18 cellular contexts compared by ENCODE assay signal in the genomic region with DNA sequence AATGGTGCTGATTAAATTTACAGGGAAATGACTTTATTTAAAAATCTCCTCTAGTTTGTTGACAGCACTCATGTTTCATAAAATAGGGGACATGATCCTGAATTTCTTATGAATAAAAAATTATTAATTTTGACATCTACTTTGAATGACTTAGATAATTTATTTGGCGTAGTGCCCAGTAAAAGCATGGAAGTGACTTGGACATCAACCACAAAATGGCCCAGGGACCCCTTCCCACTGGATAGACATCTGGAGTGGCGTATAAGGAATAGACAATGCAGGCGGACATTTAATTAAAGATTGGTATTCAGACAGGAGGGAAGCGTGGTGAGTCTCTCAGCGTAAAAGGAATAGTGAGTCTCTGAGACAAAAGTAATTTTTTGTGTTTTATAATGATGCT.
DNase-seq lines count a peak whose midpoint lies in the region; ATAC-seq, FAIRE-seq and TF ChIP-seq lines count a peak whose summit lies in the region.
"Had no signal": no experiment of that assay in that cellular context is flagged by ENCODE, and none has a peak within 500 bp of the region (broad histone marks: within the 10 kb centered on the region; RNA-seq: fewer than 3 reads in every experiment).

No MANE protein-coding gene starts in this region.

- POLR2A ChIA-PET in A673 (lab: Charles Lee; ENCODE audit: low non-redundant PET) = no interaction called here

- H4K91ac ChIP-seq in trophoblast cell (ENCODE audit: low read depth, low read length) = peak overlapping the region; percentile 55

- H3K36me3 ChIP-seq in trophoblast cell (ENCODE audit: control insufficient read depth in 1 of 2, insufficient read depth in 2 of 2, low read length in 2 of 2) = no peaks in the 10 kb centered on the region
- H3K36me3 ChIP-seq in A673 (ENCODE audit: insufficient read depth, low read length, poor library complexity, severe bottlenecking) = no peaks in the 10 kb centered on the region
- no peaks in the 10 kb centered on the region for H3K36me3 ChIP-seq in heart right ventricle
- no peaks in the 10 kb centered on the region for H3K36me3 ChIP-seq in tibial nerve
- H3K36me3 ChIP-seq: MG63 had no signal

- no peak overlapping the region for H4K8ac ChIP-seq in trophoblast cell (ENCODE audit: low read depth, low read length)

- peaks cover 26% of the 10 kb centered on the region for H3K4me1 Mint-ChIP-seq in Calu3 (ENCODE audit: low read depth, unreplicated experiment)

- TF ChIP-seq POLR2A in tibial nerve (IDR thresholded peaks at IDR 0.05) = no peak

- H2AFZ ChIP-seq in trophoblast cell (ENCODE audit: insufficient read depth, low read length, poor library complexity) = no peak overlapping the region

- BruUV-seq in Calu3 (replicated peaks; lab: Mats Ljungman, UMichigan) (no TSS peak), A673 (replicated peaks; lab: Mats Ljungman, UMichigan) (no TSS peak)

- no peak overlapping the region for H3K18ac ChIP-seq in trophoblast cell (ENCODE audit: low read length)

- no peaks in the 10 kb centered on the region for H3K79me2 ChIP-seq in trophoblast cell (ENCODE audit: control insufficient read depth, insufficient read depth, low read length, poor library complexity)

- no peak overlapping the region for H3K9ac ChIP-seq in trophoblast cell (ENCODE audit: low read length)

- H3K9me3 ChIP-seq in trophoblast cell (ENCODE audit: insufficient read depth, low read depth, low read length) = no peaks in the 10 kb centered on the region
- no peaks in the 10 kb centered on the region for H3K9me3 ChIP-seq in A673 (ENCODE audit: low read depth, low read length, poor library complexity, severe bottlenecking)
- peaks cover 0 to 12% (median 0%) of the 10 kb centered on the region in 11 donors for H3K9me3 ChIP-seq in heart right ventricle
- peaks cover 0 to 4% (median 0%) of the 10 kb centered on the region in 4 donors for H3K9me3 ChIP-seq in tibial nerve

- no peak overlapping the region for H2AK5ac ChIP-seq in trophoblast cell (ENCODE audit: low read length)

- peak overlapping the region; percentile 92 for H3K27ac ChIP-seq in epithelial cell of prostate
- no peak overlapping the region for H3K27ac ChIP-seq in trophoblast cell (ENCODE audit: low read depth, low read length)
- H3K27ac ChIP-seq in A673 (ENCODE audit: low read depth, low read length, poor library complexity, severe bottlenecking) = no peak overlapping the region
- H3K27ac ChIP-seq in heart right ventricle = no peak overlapping the region
- H3K27ac ChIP-seq in tibial nerve = no peak overlapping the region
- H3K27ac ChIP-seq: C4-2B had no signal

- DNase-seq in Calu3 (no peak), RCC 7860 (ENCODE audit: low spot score) (peak; percentile 11), epithelial cell of prostate (ENCODE audit: low read depth, low spot score) (no peak), trophoblast cell (no peak), A673 (ENCODE audit: low spot score) (no peak), heart right ventricle (no peak), tibial nerve (ENCODE audit: low spot score in 2 of 2) (no peak), NCI-H146 treated with DMSO at 0.1 percent for 48 hours (lab: John Stamatoyannopoulos, UW; ENCODE audit: unreplicated experiment) (no peak)
- DNase-seq: AML-193, DND-41, Karpas-422, NCI-H1048, NCI-H1436, NCI-H2081, NCI-H446 treated with DMSO at 0.1 percent for 48 hours, SHP77 treated with DMSO at 0.1 percent for 48 hours had no signal

- no peak overlapping the region for H3K14ac ChIP-seq in trophoblast cell (ENCODE audit: low read length)

- no peak for ATAC-seq in heart right ventricle

- H3K4me3 Mint-ChIP-seq in Calu3 (ENCODE audit: low read depth, unreplicated experiment) = peak overlapping the region; percentile 40

- WGBS in trophoblast cell (ENCODE audit: extremely low coverage, insufficient coverage, insufficient read length) = no CpG with 5 or more reads among the region's 5 CpGs
- 95 to 98% methylated on average over 5 of the region's 5 CpGs for WGBS in heart right ventricle, 2 donors
- WGBS in tibial nerve, 2 donors = 94 to 97% methylated on average over 5 of the region's 5 CpGs

- intact Hi-C loops in Calu3 (cut with micrococcal nuclease; ENCODE audit: unreplicated experiment) (loop anchor here (1.0 to 5.0 kb wide), 4 partner anchors 13 to 302 kb away; no protein-coding TSS in a partner anchor), A673 (cut with micrococcal nuclease; ENCODE audit: unreplicated experiment) (loop anchor here (10.0 kb wide), 1 partner anchor 291 kb away; no protein-coding TSS in a partner anchor), heart right ventricle (cut with DNase I) (loop anchor here in 8 of 10 donors (2.0 to 10.0 kb wide), 5 partner anchors 159 to 304 kb away; no protein-coding TSS in a partner anchor)

- H3K79me1 ChIP-seq in trophoblast cell (ENCODE audit: low read length) = no peaks in the 10 kb centered on the region

- no peak for TF ChIP-seq EP300 in tibial nerve (IDR thresholded peaks at IDR 0.05)

- H3K23ac ChIP-seq in trophoblast cell (ENCODE audit: low read length) = no peak overlapping the region

- H3K27me3 ChIP-seq in trophoblast cell (ENCODE audit: insufficient read depth, low read length) = no peaks in the 10 kb centered on the region
- no peaks in the 10 kb centered on the region for H3K27me3 ChIP-seq in A673 (replicated peaks; ENCODE audit: insufficient read depth, low read depth, low read length, poor library complexity)
- H3K27me3 ChIP-seq in heart right ventricle = no peaks in the 10 kb centered on the region
- H3K27me3 ChIP-seq in tibial nerve = no peaks in the 10 kb centered on the region
- H3K27me3 ChIP-seq: MG63 had no signal

- H3K4me2 ChIP-seq in trophoblast cell (ENCODE audit: low read length) = peak overlapping the region; percentile 23

- no peak for FAIRE-seq in RCC 7860 (lab: Jason Lieb, UNC)

- CTCF ChIA-PET in Calu3 (lab: Charles Lee) = interaction anchor here (0.6 to 1.4 kb wide), 5 partner anchors 13 to 1190 kb away, joined by 3 to 5 read pairs (median 3); no protein-coding TSS in a partner anchor
- CTCF ChIA-PET in A673 (lab: Charles Lee) = no interaction called here

- H2BK12ac ChIP-seq in trophoblast cell (ENCODE audit: low read length) = peak overlapping the region; percentile 92

- H3K27ac Mint-ChIP-seq in Calu3 (ENCODE audit: unreplicated experiment) = peak overlapping the region; percentile 86

- no peaks in the 10 kb centered on the region for H3K36me3 Mint-ChIP-seq in Calu3 (ENCODE audit: insufficient read depth, unreplicated experiment)

- no peak overlapping the region for H3K4ac ChIP-seq in trophoblast cell (ENCODE audit: low read depth, low read length)

- peaks cover 3% of the 10 kb centered on the region for H3K9me3 Mint-ChIP-seq in Calu3 (ENCODE audit: low read depth, unreplicated experiment)

- H2BK5ac ChIP-seq in trophoblast cell (ENCODE audit: low read depth, low read length, poor library complexity) = no peak overlapping the region

- H3K4me1 ChIP-seq in trophoblast cell (ENCODE audit: control insufficient read depth in 1 of 2, insufficient read depth in 2 of 2, low read length in 2 of 2) (peaks cover 0 to 3% of the 10 kb centered on the region in 2 experiments), A673 (ENCODE audit: insufficient read depth, low read length, poor library complexity, severe bottlenecking) (peaks cover 8% of the 10 kb centered on the region), heart right ventricle (peaks cover 0 to 3% (median 0%) of the 10 kb centered on the region in 9 donors), tibial nerve (no peaks in the 10 kb centered on the region)

- no peaks in the 10 kb centered on the region for H3K27me3 Mint-ChIP-seq in Calu3 (ENCODE audit: unreplicated experiment)

- H2BK120ac ChIP-seq in trophoblast cell (ENCODE audit: insufficient read depth, low read length, poor library complexity) = peak overlapping the region; percentile 90

- TF ChIP-seq CTCF in Calu3 (IDR thresholded peaks at IDR 0.05; ENCODE audit: unreplicated experiment) (no peak), A673 (conservative IDR thresholded peaks at IDR 0.05; ENCODE audit: low read depth, low read length) (no peak), heart right ventricle (IDR thresholded peaks at IDR 0.05) (no peak), tibial nerve (IDR thresholded peaks at IDR 0.05) (no peak)

- H4K12ac ChIP-seq in trophoblast cell (ENCODE audit: low read depth, low read length) = no peak overlapping the region

- H3K4me3 ChIP-seq in trophoblast cell (ENCODE audit: low read depth, low read length) (no peak overlapping the region), A673 (ENCODE audit: low read depth, low read length, poor library complexity, severe bottlenecking) (no peak overlapping the region), heart right ventricle (no peak overlapping the region), tibial nerve (no peak overlapping the region)
- H3K4me3 ChIP-seq: MG63 had no signal
